ENCODE assay signal across 9 cellular contexts in genomic region chr13:92806215-92806614, GRCh38.
DNase-seq lines count a peak whose midpoint lies in the region; ATAC-seq and TF ChIP-seq lines count a peak whose summit lies in the region.
"Had no signal": no experiment of that assay in that cellular context is flagged by ENCODE, and none has a peak within 500 bp of the region (broad histone marks: within the 10 kb centered on the region; RNA-seq: fewer than 3 reads in every experiment).

No MANE protein-coding gene starts in this region.

- in situ Hi-C loops in astrocyte of the spinal cord (cut with HindIII; ENCODE audit: low sequenced_read_pairs), result no loop called here

- H3K36me3 Mint-ChIP-seq in naive thymus-derived CD8-positive, alpha-beta T cell, result no peaks in the 10 kb centered on the region

- H3K4me3 ChIP-seq in astrocyte of the spinal cord (ENCODE audit: low read depth, low read length), result no peak overlapping the region
- H3K4me3 ChIP-seq: cardiac muscle cell had no signal

- H3K4me3 Mint-ChIP-seq in naive thymus-derived CD8-positive, alpha-beta T cell, result peak overlapping the region; percentile 23 to 77 (median 66)

- H3K27ac Mint-ChIP-seq in naive thymus-derived CD8-positive, alpha-beta T cell, result peak overlapping the region in 3 of 10 donors; percentile 20 to 86 (median 34)

- ATAC-seq in HG03354 (IDR thresholded peaks at IDR 0.05; ENCODE audit: poor library complexity, severe bottlenecking, unreplicated experiment) (peak; percentile 59), GM19397 (IDR thresholded peaks at IDR 0.05; ENCODE audit: unreplicated experiment) (no peak)
- ATAC-seq in naive thymus-derived CD8-positive, alpha-beta T cell, result no peak

- peak; percentile 22 for DNase-seq in DMS79 (lab: John Stamatoyannopoulos, UW)
- DNase-seq in astrocyte of the spinal cord (ENCODE audit: low read depth, low spot score), result peak; percentile 24
- peak in 1 of 10 donors; percentile 1 for DNase-seq in naive thymus-derived CD8-positive, alpha-beta T cell
- DNase-seq in 8988T, result no peak
- DNase-seq in NCI-H1092 (lab: John Stamatoyannopoulos, UW), result no peak
- no peak for DNase-seq in NCI-H82 (lab: John Stamatoyannopoulos, UW)

- no peak for TF ChIP-seq CTCF in astrocyte of the spinal cord (IDR thresholded peaks at IDR 0.05; ENCODE audit: low read depth, low read length)

- no peaks in the 10 kb centered on the region for H3K27me3 Mint-ChIP-seq in naive thymus-derived CD8-positive, alpha-beta T cell

- POLR2A ChIA-PET in naive thymus-derived CD8-positive, alpha-beta T cell (lab: Charles Lee), result no interaction called here

- H3K4me1 Mint-ChIP-seq in naive thymus-derived CD8-positive, alpha-beta T cell, result peaks cover 0 to 8% (median 6%) of the 10 kb centered on the region in 4 donors

- H3K9me3 Mint-ChIP-seq in naive thymus-derived CD8-positive, alpha-beta T cell, result peaks cover 0 to 4% (median 0%) of the 10 kb centered on the region in 9 donors

Comparison
In these comparisons a context has a peak if more than half of its experiments do, and no peak if none do; other contexts are left out.
1. DNase-seq: peak in DMS79 (single experiment) and astrocyte of the spinal cord (single experiment); none in 8988T (single experiment), NCI-H1092 (single experiment) and NCI-H82 (single experiment).